In the genomic region with DNA sequence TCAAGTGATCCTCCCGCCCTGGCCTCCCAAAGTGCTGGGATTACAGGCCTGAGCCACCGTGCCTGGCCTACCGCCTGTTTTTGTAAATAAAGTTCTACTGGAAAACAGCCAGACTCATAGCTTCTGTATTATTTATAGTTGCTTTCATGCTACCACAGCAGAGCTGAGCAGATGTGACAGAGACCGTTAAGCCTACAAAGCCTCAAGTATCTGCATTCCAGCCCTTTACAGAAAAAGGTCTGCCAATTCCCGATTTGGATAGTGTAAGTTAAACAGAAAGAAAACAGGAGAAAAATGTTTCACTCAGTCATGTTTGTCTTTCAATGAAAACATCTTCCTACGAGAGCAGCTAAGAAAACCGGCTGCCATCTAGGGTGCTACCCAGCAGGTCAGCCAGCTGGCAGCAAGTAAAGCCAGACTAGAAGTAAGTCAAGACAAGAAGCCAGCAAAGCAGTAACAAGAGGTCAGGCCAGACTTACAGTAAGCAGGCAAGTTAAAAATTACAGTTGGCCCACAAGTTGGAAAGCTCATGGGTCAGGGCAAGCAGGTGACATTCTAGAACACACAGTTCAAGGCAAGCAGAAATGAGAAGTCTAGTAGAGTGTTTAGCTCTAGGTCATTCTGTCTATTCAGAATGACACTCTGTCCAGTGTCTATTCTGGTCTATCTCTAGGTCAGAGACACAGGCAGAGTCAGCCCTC, we compare ENCODE assay signal across 17 cellular contexts. TPM values are rescaled to one million over a fixed set of nuclear protein-coding genes. Genes with fewer than 3 reads are reported as not detected.
DNase-seq lines count a peak whose midpoint lies in the region; ATAC-seq and TF ChIP-seq lines count a peak whose summit lies in the region.
"Had no signal": no experiment of that assay in that cellular context is flagged by ENCODE, and none has a peak within 500 bp of the region (broad histone marks: within the 10 kb centered on the region; RNA-seq: fewer than 3 reads in every experiment).

No MANE protein-coding gene starts in this region.

- H3K4me3 ChIP-seq in right atrium auricular region (no peak overlapping the region), skeletal muscle tissue (ENCODE audit: low read length in 3 of 3) (no peak overlapping the region)

- H3K4me1 ChIP-seq in right atrium auricular region (peaks cover 0 to 17% of the 10 kb centered on the region in 2 donors), skeletal muscle tissue (ENCODE audit: control insufficient read depth in 3 of 3, insufficient read depth in 3 of 3, low read length in 3 of 3) (peaks cover 11 to 17% (median 13%) of the 10 kb centered on the region in 3 donors)
- H3K4me1 ChIP-seq: Caco-2 had no signal

- H3K27ac ChIP-seq in right atrium auricular region (peak overlapping the region; percentile 76 to 86), skeletal muscle tissue (ENCODE audit: low read depth, low read length) (peak overlapping the region; percentile 67)
- H3K27ac ChIP-seq: 22Rv1 had no signal

- H3K4me3 Mint-ChIP-seq in brain = no peak overlapping the region
- H3K4me3 Mint-ChIP-seq: naive thymus-derived CD4-positive, alpha-beta T cell; T-helper 17 cell had no signal

- H3K9me3 Mint-ChIP-seq in brain = peaks cover 0 to 2% (median 0%) of the 10 kb centered on the region in 5 experiments

- H3K9ac ChIP-seq in skeletal muscle tissue (ENCODE audit: low read depth in 1 of 3, low read length in 3 of 3) = no peak overlapping the region

- peak overlapping the region in 4 of 5 experiments; percentile 35 to 88 (median 56) for H3K27ac Mint-ChIP-seq in brain
- H3K27ac Mint-ChIP-seq: T-helper 17 cell had no signal

- peaks cover 16% of the 10 kb centered on the region for H3K4me1 Mint-ChIP-seq in brain

- H3K27me3 ChIP-seq in right atrium auricular region (no peaks in the 10 kb centered on the region), skeletal muscle tissue (ENCODE audit: control insufficient read depth in 3 of 3, insufficient read depth in 3 of 3, low read length in 3 of 3) (no peaks in the 10 kb centered on the region)

- DNase-seq in DMS 273 (lab: John Stamatoyannopoulos, UW; ENCODE audit: unreplicated experiment) (peak; percentile 38), DMS 273 treated with DMSO at 0.1 percent for 48 hours (lab: John Stamatoyannopoulos, UW) (no peak), right atrium auricular region (ENCODE audit: low spot score) (no peak), NCI-H774 (lab: John Stamatoyannopoulos, UW) (no peak)
- no peak for DNase-seq in activated CD4-positive, CD25-positive, alpha-beta regulatory T cell treated with anti-CD3 and anti-CD28 coated beads, Interleukin-2, amount 50 U/mL, for 72 hours
- DNase-seq: activated CD4-positive, alpha-beta T cell treated with anti-CD3 and anti-CD28 coated beads, Interleukin-2, amount 50 U/mL, for 1 hour; activated effector memory CD4-positive, alpha-beta T cell treated with anti-CD3 and anti-CD28 coated beads, Interleukin-2, amount 50 U/mL, for 16 hours; Caco-2; foreskin fibroblast; naive thymus-derived CD4-positive, alpha-beta T cell; NCI-H510A; T-helper 17 cell had no signal

- H3K27me3 Mint-ChIP-seq in brain = no peaks in the 10 kb centered on the region
- H3K27me3 Mint-ChIP-seq: naive thymus-derived CD4-positive, alpha-beta T cell; T-helper 17 cell had no signal

- peaks cover 61% of the 10 kb centered on the region for H3K36me3 Mint-ChIP-seq in brain

- TF ChIP-seq CTCF in brain (conservative IDR thresholded peaks at IDR 0.05) (no peak), right atrium auricular region (IDR thresholded peaks at IDR 0.05) (no peak)

- H3K36me3 ChIP-seq in right atrium auricular region = peaks cover 48% of the 10 kb centered on the region
- peaks cover 14 to 23% (median 22%) of the 10 kb centered on the region in 3 donors for H3K36me3 ChIP-seq in skeletal muscle tissue (ENCODE audit: control insufficient read depth in 3 of 3, insufficient read depth in 3 of 3, low read length in 3 of 3)

- H3K9me3 ChIP-seq in right atrium auricular region = no peaks in the 10 kb centered on the region
- H3K9me3 ChIP-seq in skeletal muscle tissue (ENCODE audit: control insufficient read depth in 3 of 3, low read length in 3 of 3) = no peaks in the 10 kb centered on the region
- H3K9me3 ChIP-seq: Caco-2 had no signal

- no peak for ATAC-seq in GM18873 (IDR thresholded peaks at IDR 0.05; ENCODE audit: low FRiP score, unreplicated experiment)
- ATAC-seq: naive thymus-derived CD4-positive, alpha-beta T cell; Panc1; T-helper 17 cell had no signal

RNA-seq across cellular contexts. Expression of a gene that starts 17.7 kb away (rescaled TPM):
- polyA plus RNA-seq in brain (ENCODE audit: insufficient read depth, low read depth, low replicate concordance) = 30.7 TPM
- total RNA-seq in right atrium auricular region (10 to 100 TPM; 15.2 to 21.4 TPM), skeletal muscle tissue (17.2 TPM)

RNA-seq across cellular contexts. Expression of a gene that starts 27.3 kb away (rescaled TPM):
- 20.9 TPM for polyA plus RNA-seq in brain (ENCODE audit: insufficient read depth, low read depth, low replicate concordance)
- 10 to 100 TPM; 23.4 to 26.1 TPM for total RNA-seq in right atrium auricular region
- total RNA-seq in skeletal muscle tissue = 16.7 TPM
